Comparison of ENCODE assay signal across 33 cellular contexts in the genomic region with DNA sequence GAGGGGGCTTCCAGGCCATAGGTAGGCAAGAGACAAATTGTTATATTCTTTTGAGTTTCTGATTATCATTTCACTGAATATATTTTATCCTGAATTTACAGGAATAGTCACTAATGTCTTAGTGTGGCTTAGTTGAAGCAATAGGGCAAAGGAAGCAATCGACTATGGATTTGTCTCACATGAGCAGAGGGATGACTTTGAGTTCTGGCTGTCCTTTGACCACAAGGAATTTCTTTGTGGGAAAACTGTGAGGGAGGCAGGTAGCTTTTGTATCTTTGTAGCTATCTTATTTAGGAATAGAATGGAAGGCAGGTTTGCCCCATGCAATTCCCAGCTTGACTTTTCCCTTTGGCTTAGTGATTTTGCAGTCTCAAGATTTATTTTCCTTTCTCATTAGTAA.
"Had no signal": no experiment of that assay in that cellular context is flagged by ENCODE, and none has a peak within 500 bp of the region (broad histone marks: within the 10 kb centered on the region; RNA-seq: fewer than 3 reads in every experiment).

No MANE protein-coding gene starts in this region.

- H3K27ac Mint-ChIP-seq: activated B cell treated with CpG ODN at 0.5 μM for 24 hours; activated CD4-positive, alpha-beta memory T cell treated with anti-CD3 and anti-CD28 coated beads, Interleukin-2, amount 10 ng/mL, durations not matched to agents 7 days and 5 days; activated CD8-positive, alpha-beta memory T cell treated with anti-CD3 and anti-CD28 coated beads, Interleukin-2, amount 10 ng/mL, durations not matched to agents 7 days and 5 days; activated naive CD4-positive, alpha-beta T cell treated with anti-CD3 and anti-CD28 coated beads, Interleukin-2, amount 50 U/mL, for 72 hours; activated T-cell treated with anti-CD3 and anti-CD28 coated beads, Interleukin-2, amount 50 U/mL, for 72 hours; activated T-helper 17 cell treated with anti-CD3 and anti-CD28 coated beads, Interleukin-2, amount 50 U/mL, for 72 hours; T-cell had no signal

- H3K27ac ChIP-seq: adrenal gland, body of pancreas, Peyer's patch, VCaP had no signal

- H3K4me1 Mint-ChIP-seq: activated B cell treated with CpG ODN at 0.5 μM for 24 hours; activated CD4-positive, alpha-beta memory T cell treated with anti-CD3 and anti-CD28 coated beads, Interleukin-2, amount 10 ng/mL, durations not matched to agents 7 days and 5 days; activated CD8-positive, alpha-beta memory T cell treated with anti-CD3 and anti-CD28 coated beads, Interleukin-2, amount 10 ng/mL, durations not matched to agents 7 days and 5 days; activated T-helper 17 cell treated with anti-CD3 and anti-CD28 coated beads, Interleukin-2, amount 50 U/mL, for 72 hours; T-cell had no signal

- H3K27me3 ChIP-seq: adrenal gland, body of pancreas, Peyer's patch had no signal

- ATAC-seq: activated CD8-positive, alpha-beta memory T cell treated with anti-CD3 and anti-CD28 coated beads, Interleukin-2, amount 10 ng/mL, durations not matched to agents 7 days and 5 days; activated naive CD4-positive, alpha-beta T cell treated with anti-CD3 and anti-CD28 coated beads, Interleukin-2, amount 50 U/mL, for 72 hours; activated T-cell treated with anti-CD3 and anti-CD28 coated beads, Interleukin-2, amount 50 U/mL, for 72 hours; activated T-helper 17 cell treated with anti-CD3 and anti-CD28 coated beads, Interleukin-2, amount 50 U/mL, for 72 hours; body of pancreas; SK-N-SH treated with all-trans-retinoic acid at 6 μM for 48 hours; T-cell had no signal

- H3K9me3 Mint-ChIP-seq: activated B cell treated with CpG ODN at 0.5 μM for 24 hours; activated CD4-positive, alpha-beta memory T cell treated with anti-CD3 and anti-CD28 coated beads, Interleukin-2, amount 10 ng/mL, durations not matched to agents 7 days and 5 days had no signal

- DNase-seq: activated B cell treated with CpG ODN at 0.5 μM for 24 hours; activated CD4-positive, alpha-beta memory T cell treated with anti-CD3 and anti-CD28 coated beads, Interleukin-2, amount 10 ng/mL, durations not matched to agents 7 days and 5 days; activated CD4-positive, alpha-beta T cell treated with anti-CD3 and anti-CD28 coated beads for 48 hours; activated CD4-positive, CD25-positive, alpha-beta regulatory T cell treated with anti-CD3 and anti-CD28 coated beads, Interleukin-2, amount 50 U/mL, for 72 hours; activated CD8-positive, alpha-beta memory T cell treated with anti-CD3 and anti-CD28 coated beads for 24 hours; activated CD8-positive, alpha-beta memory T cell treated with anti-CD3 and anti-CD28 coated beads, Interleukin-2, amount 10 ng/mL, durations not matched to agents 7 days and 5 days; activated CD8-positive, alpha-beta memory T cell treated with anti-CD3 and anti-CD28 coated beads, Interleukin-2, amount 50 U/mL, for 48 hours; activated gamma-delta T cell; activated naive CD4-positive, alpha-beta T cell treated with Interleukin-2 at 50 U/mL for 16 hours; activated T-cell treated with anti-CD3 and anti-CD28 coated beads, Interleukin-2, amount 50 U/mL, for 72 hours; adrenal gland; body of pancreas; caudate nucleus; Karpas-422; KBM-7; MM.1S; MV-4-11; NCI-H1092; NCI-H1436 treated with DMSO at 0.1 percent for 48 hours; NCI-H1694 treated with DMSO at 0.1 percent for 48 hours; NCI-H2029; NCI-H345; NCI-H524 treated with DMSO at 0.1 percent for 48 hours; Peyer's patch; RPMI8226; SHP77 treated with DMSO at 0.1 percent for 48 hours; T-cell; T-helper 2 cell; T-helper 9 cell had no signal

- H3K4me3 Mint-ChIP-seq: activated B cell treated with CpG ODN at 0.5 μM for 24 hours; activated CD4-positive, alpha-beta memory T cell treated with anti-CD3 and anti-CD28 coated beads, Interleukin-2, amount 10 ng/mL, durations not matched to agents 7 days and 5 days; activated CD8-positive, alpha-beta memory T cell treated with anti-CD3 and anti-CD28 coated beads, Interleukin-2, amount 10 ng/mL, durations not matched to agents 7 days and 5 days; activated T-cell treated with anti-CD3 and anti-CD28 coated beads, Interleukin-2, amount 50 U/mL, for 72 hours; activated T-helper 17 cell treated with anti-CD3 and anti-CD28 coated beads, Interleukin-2, amount 50 U/mL, for 72 hours; T-cell had no signal

- H3K27me3 Mint-ChIP-seq: activated B cell treated with CpG ODN at 0.5 μM for 24 hours; activated CD4-positive, alpha-beta memory T cell treated with anti-CD3 and anti-CD28 coated beads, Interleukin-2, amount 10 ng/mL, durations not matched to agents 7 days and 5 days; activated CD8-positive, alpha-beta memory T cell treated with anti-CD3 and anti-CD28 coated beads, Interleukin-2, amount 10 ng/mL, durations not matched to agents 7 days and 5 days; activated T-helper 17 cell treated with anti-CD3 and anti-CD28 coated beads, Interleukin-2, amount 50 U/mL, for 72 hours; T-cell had no signal

- H3K36me3 ChIP-seq: adrenal gland, Peyer's patch had no signal

- H3K36me3 Mint-ChIP-seq: activated CD8-positive, alpha-beta memory T cell treated with anti-CD3 and anti-CD28 coated beads, Interleukin-2, amount 10 ng/mL, durations not matched to agents 7 days and 5 days; activated naive CD4-positive, alpha-beta T cell treated with anti-CD3 and anti-CD28 coated beads, Interleukin-2, amount 50 U/mL, for 72 hours; T-cell had no signal

- H3K4me1 ChIP-seq: adrenal gland, body of pancreas, Peyer's patch had no signal

- H3K4me3 ChIP-seq: adrenal gland, body of pancreas, Peyer's patch had no signal

- H3K9me3 ChIP-seq: adrenal gland, body of pancreas, Peyer's patch had no signal
